In genomic region chr13:112576768-112577167, GRCh38 we compare ENCODE assay signal across 1 cellular context.
TF ChIP-seq lines count a peak whose summit lies in the region.

No MANE protein-coding gene starts in this region.

TF ChIP-seq in HepG2, 621 proteins besides CTCF, POLR2A, EP300 and RAD21 (continued from another document):
- no peak for TF ChIP-seq HBP1 (CRISPR knock-in tag; IDR thresholded peaks at IDR 0.05; ENCODE audit: low read depth)
- no peak for TF ChIP-seq ZNF292 (CRISPR knock-in tag; IDR thresholded peaks at IDR 0.05; ENCODE audit: borderline replicate concordance, low read depth)
- TF ChIP-seq ZNF496 (CRISPR knock-in tag; IDR thresholded peaks at IDR 0.05; ENCODE audit: insufficient replicate concordance), result no peak
- no peak for TF ChIP-seq ZBTB3 (CRISPR knock-in tag; IDR thresholded peaks at IDR 0.05; ENCODE audit: borderline replicate concordance, low read depth)
- TF ChIP-seq CREBL2 (CRISPR knock-in tag; IDR thresholded peaks at IDR 0.05; ENCODE audit: borderline replicate concordance), result no peak
- TF ChIP-seq NR1H2 (CRISPR knock-in tag; IDR thresholded peaks at IDR 0.05; ENCODE audit: borderline replicate concordance, low read depth), result no peak
- no peak for TF ChIP-seq ZNF136 (CRISPR knock-in tag; IDR thresholded peaks at IDR 0.05; ENCODE audit: low read depth)
- TF ChIP-seq GATAD1 (CRISPR knock-in tag; IDR thresholded peaks at IDR 0.05), result no peak
- TF ChIP-seq RARA (CRISPR knock-in tag; IDR thresholded peaks at IDR 0.05), result no peak
- TF ChIP-seq ELF1 (CRISPR knock-in tag; IDR thresholded peaks at IDR 0.05), result no peak
- no peak for TF ChIP-seq NFE2 (CRISPR knock-in tag; IDR thresholded peaks at IDR 0.05)
- no peak for TF ChIP-seq ZNF598 (CRISPR knock-in tag; IDR thresholded peaks at IDR 0.05; ENCODE audit: borderline replicate concordance)
- no peak for TF ChIP-seq ZNF264 (CRISPR knock-in tag; IDR thresholded peaks at IDR 0.05)
- no peak for TF ChIP-seq ZNF329 (CRISPR knock-in tag; IDR thresholded peaks at IDR 0.05; ENCODE audit: low read depth)
- TF ChIP-seq, protein P1, sequence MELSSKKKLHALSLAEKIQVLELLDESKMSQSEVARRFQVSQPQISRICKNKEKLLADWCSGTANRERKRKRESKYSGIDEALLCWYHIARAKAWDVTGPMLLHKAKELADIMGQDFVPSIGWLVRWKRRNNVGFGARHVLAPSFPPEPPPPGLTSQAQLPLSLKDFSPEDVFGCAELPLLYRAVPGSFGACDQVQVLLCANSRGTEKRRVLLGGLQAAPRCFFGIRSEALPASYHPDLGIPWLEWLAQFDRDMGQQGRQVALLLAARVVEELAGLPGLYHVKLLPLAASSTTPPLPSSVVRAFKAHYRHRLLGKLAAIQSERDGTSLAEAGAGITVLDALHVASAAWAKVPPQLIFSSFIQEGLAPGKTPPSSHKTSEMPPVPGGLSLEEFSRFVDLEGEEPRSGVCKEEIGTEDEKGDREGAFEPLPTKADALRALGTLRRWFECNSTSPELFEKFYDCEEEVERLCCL (CRISPR knock-in tag; IDR thresholded peaks at IDR 0.05; ENCODE audit: borderline replicate concordance), result no peak
- TF ChIP-seq, protein P2, sequence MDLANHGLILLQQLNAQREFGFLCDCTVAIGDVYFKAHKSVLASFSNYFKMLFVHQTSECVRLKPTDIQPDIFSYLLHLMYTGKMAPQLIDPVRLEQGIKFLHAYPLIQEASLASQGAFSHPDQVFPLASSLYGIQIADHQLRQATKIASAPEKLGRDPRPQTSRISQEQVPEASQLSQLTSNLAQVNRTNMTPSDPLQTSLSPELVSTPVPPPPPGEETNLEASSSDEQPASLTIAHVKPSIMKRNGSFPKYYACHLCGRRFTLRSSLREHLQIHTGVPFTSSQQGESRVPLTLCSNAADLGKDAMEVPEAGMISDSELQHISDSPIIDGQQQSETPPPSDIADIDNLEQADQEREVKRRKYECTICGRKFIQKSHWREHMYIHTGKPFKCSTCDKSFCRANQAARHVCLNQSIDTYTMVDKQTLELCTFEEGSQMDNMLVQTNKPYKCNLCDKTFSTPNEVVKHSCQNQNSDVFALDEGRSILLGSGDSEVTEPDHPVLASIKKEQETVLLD (CRISPR knock-in tag; IDR thresholded peaks at IDR 0.05; ENCODE audit: low read depth), result no peak
- no peak for TF ChIP-seq HNF1B (CRISPR knock-in tag; IDR thresholded peaks at IDR 0.05)
- TF ChIP-seq ZNF616 (CRISPR knock-in tag; IDR thresholded peaks at IDR 0.05; ENCODE audit: low read depth), result no peak
